In the genomic region with DNA sequence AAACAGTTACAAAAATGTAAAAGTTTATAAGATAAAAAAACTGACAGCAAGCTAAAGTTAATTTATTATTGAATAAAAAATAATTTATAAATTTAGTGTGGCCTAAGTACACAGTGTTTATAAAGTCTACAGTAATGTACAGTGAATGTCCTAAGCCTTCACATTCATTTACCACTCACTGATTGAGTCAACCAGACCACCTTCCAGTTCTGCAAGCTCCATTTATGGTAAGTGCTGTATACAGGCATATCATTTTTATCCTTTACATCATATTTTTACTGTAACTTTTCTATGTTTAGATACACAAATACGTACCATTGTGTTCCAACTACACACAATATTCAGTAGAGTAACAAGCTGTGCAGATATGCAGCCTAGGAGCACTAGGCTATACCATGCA, we compare ENCODE assay signal across 33 cellular contexts.
"Had no signal": no experiment of that assay in that cellular context is flagged by ENCODE, and none has a peak within 500 bp of the region (broad histone marks: within the 10 kb centered on the region; RNA-seq: fewer than 3 reads in every experiment).

No MANE protein-coding gene starts in this region.

- H3K27ac ChIP-seq: adrenal gland, ascending aorta, body of pancreas, brain microvascular endothelial cell, breast epithelium, cardiac muscle cell had no signal

- ATAC-seq: activated naive CD4-positive, alpha-beta T cell treated with anti-CD3 and anti-CD28 coated beads, Interleukin-2, amount 50 U/mL, for 72 hours; activated naive CD8-positive, alpha-beta T cell treated with anti-CD3 and anti-CD28 coated beads, Interleukin-2, amount 50 U/mL, for 24 hours; activated T-cell treated with anti-CD3 and anti-CD28 coated beads, Interleukin-2, amount 50 U/mL, for 4 hours; activated T-cell treated with anti-CD3 and anti-CD28 coated beads, Interleukin-2, amount 50 U/mL, for 72 hours; activated T-helper 17 cell treated with anti-CD3 and anti-CD28 coated beads, Interleukin-2, amount 50 U/mL, for 72 hours; body of pancreas had no signal

- H3K4me3 ChIP-seq: adrenal gland, ascending aorta, body of pancreas, breast epithelium, cardiac muscle cell had no signal

- H3K9me3 ChIP-seq: adrenal gland, ascending aorta had no signal

- H3K36me3 ChIP-seq: adrenal gland, ascending aorta, brain microvascular endothelial cell, breast epithelium, cardiac muscle cell had no signal

- DNase-seq: activated effector memory CD4-positive, alpha-beta T cell treated with anti-CD3 and anti-CD28 coated beads, Interleukin-2, amount 50 U/mL, for 16 hours; activated effector memory CD4-positive, alpha-beta T cell treated with Interleukin-2 at 50 U/mL for 16 hours; activated gamma-delta T cell; activated gamma-delta T cell treated with Interleukin-2 at 50 U/mL for 16 hours; activated naive CD4-positive, alpha-beta T cell; activated naive CD4-positive, alpha-beta T cell treated with anti-CD3 and anti-CD28 coated beads for 36 hours; activated naive CD4-positive, alpha-beta T cell treated with anti-CD3 and anti-CD28 coated beads, Interleukin-2, amount 10 ng/mL, durations not matched to agents 7 days and 5 days; activated naive CD4-positive, alpha-beta T cell treated with anti-CD3 and anti-CD28 coated beads, Interleukin-2, amount 50 U/mL, for 16 hours; activated naive CD4-positive, alpha-beta T cell treated with Interleukin-2 at 50 U/mL for 16 hours; activated naive CD8-positive, alpha-beta T cell treated with anti-CD3 and anti-CD28 coated beads for 36 hours; activated naive CD8-positive, alpha-beta T cell treated with anti-CD3 and anti-CD28 coated beads, Interleukin-2, amount 10 ng/mL, durations not matched to agents 7 days and 5 days; activated naive CD8-positive, alpha-beta T cell treated with anti-CD3 and anti-CD28 coated beads, Interleukin-2, amount 50 U/mL, for 24 hours; activated T-cell treated with anti-CD3 and anti-CD28 coated beads, Interleukin-2, amount 50 U/mL, for 24 hours; activated T-cell treated with anti-CD3 and anti-CD28 coated beads, Interleukin-2, amount 50 U/mL, for 4 hours; activated T-cell treated with anti-CD3 and anti-CD28 coated beads, Interleukin-2, amount 50 U/mL, for 48 hours; activated T-cell treated with anti-CD3 and anti-CD28 coated beads, Interleukin-2, amount 50 U/mL, for 72 hours; adrenal gland; amniotic stem cell; amygdala; anterior cingulate cortex; aorta; body of pancreas; brain microvascular endothelial cell; caudate nucleus; central memory CD4-positive, alpha-beta T cell; cerebellar nuclear complex had no signal

- H3K4me1 ChIP-seq: adrenal gland, ascending aorta, body of pancreas, breast epithelium had no signal

- H3K27me3 ChIP-seq: adrenal gland, ascending aorta, body of pancreas, brain microvascular endothelial cell, breast epithelium, cardiac muscle cell had no signal

- FAIRE-seq: astrocyte, bronchial epithelial cell had no signal
